Comparison of ENCODE assay signal across 1 cellular context in the genomic region with DNA sequence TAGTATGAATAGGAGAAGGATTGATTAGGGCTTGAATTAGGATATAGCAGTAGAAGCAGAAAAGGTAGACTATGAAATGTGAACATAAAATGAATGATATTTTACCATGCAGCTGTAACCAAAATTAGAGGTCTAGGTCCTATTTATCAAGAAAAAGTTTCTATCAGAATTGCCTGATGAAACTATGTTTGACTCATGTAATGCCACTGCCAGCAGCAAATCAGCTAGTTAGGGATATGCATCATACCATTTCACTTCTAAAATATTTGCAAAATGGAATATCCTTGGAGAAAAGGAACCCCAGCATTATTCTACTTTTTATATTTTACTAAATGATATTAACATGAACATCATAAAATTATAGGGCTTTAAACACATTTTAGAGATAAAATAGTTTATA.
TF ChIP-seq lines count a peak whose summit lies in the region.

No MANE protein-coding gene starts in this region.

TF ChIP-seq in IMR-90, 13 proteins besides CTCF, POLR2A, EP300 and RAD21 (continued from another document):
- TF ChIP-seq, protein P1, sequence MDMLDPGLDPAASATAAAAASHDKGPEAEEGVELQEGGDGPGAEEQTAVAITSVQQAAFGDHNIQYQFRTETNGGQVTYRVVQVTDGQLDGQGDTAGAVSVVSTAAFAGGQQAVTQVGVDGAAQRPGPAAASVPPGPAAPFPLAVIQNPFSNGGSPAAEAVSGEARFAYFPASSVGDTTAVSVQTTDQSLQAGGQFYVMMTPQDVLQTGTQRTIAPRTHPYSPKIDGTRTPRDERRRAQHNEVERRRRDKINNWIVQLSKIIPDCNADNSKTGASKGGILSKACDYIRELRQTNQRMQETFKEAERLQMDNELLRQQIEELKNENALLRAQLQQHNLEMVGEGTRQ (IDR thresholded peaks at IDR 0.05; ENCODE audit: low read depth, low read length), result no peak
